Comparison of ENCODE assay signal across 8 cellular contexts in genomic region chr15:34583399-34584320, GRCh38. TPM values are rescaled to one million over a fixed set of nuclear protein-coding genes. Genes with fewer than 3 reads are reported as not detected.
A peak's percentile ranks its signal among the peaks of the same experiment; 100 is the strongest.
DNase-seq lines count a peak whose midpoint lies in the region; TF ChIP-seq lines count a peak whose summit lies in the region.

Gene GOLGA8B (minus strand): TSS chr15:34583651. CDS start chr15:34535912, 47,739 bp downstream.

- intact Hi-C loops in activated T-helper 2 cell treated with anti-CD3 and anti-CD28 coated beads, Interferon-gamma antibody, Interleukin-2, Interleukin-4, amounts not matched to agents 10 μg/mL and 5 μg/mL and 100 μg/mL, durations not matched to agents 14 hours and 24 hours and 36 hours (cut with micrococcal nuclease): loop anchor here (5.0 to 10.0 kb wide), 3 partner anchors 146 to 549 kb away; partner anchors contain the start of genes AVEN, GOLGA8A and SLC12A6

- H3K9ac ChIP-seq in subcutaneous abdominal adipose tissue (ENCODE audit: low read length in 5 of 5): peak within 1 kb of the TSS in 4 of 5 donors; percentile 54 to 77 (median 68)

- H3K27ac ChIP-seq in subcutaneous abdominal adipose tissue (ENCODE audit: low read depth, low read length): no peak within 1 kb of the TSS

- no peaks in the 10 kb centered on the region for H3K9me3 ChIP-seq in subcutaneous abdominal adipose tissue (ENCODE audit: control insufficient read depth in 5 of 5, low read length in 5 of 5)

- H3K27ac Mint-ChIP-seq in activated T-helper 2 cell treated with anti-CD3 and anti-CD28 coated beads, Interferon-gamma antibody, Interleukin-2, Interleukin-4, amounts not matched to agents 10 μg/mL and 5 μg/mL and 100 μg/mL, durations not matched to agents 14 hours and 24 hours and 36 hours: peak within 1 kb of the TSS; percentile 89
- H3K27ac Mint-ChIP-seq in neural crest cell (ENCODE audit: unreplicated experiment): no peak within 1 kb of the TSS

- no peaks in the 10 kb centered on the region for H3K9me3 Mint-ChIP-seq in activated T-helper 2 cell treated with anti-CD3 and anti-CD28 coated beads, Interferon-gamma antibody, Interleukin-2, Interleukin-4, amounts not matched to agents 10 μg/mL and 5 μg/mL and 100 μg/mL, durations not matched to agents 14 hours and 24 hours and 36 hours
- H3K9me3 Mint-ChIP-seq in neural crest cell: no peaks in the 10 kb centered on the region

- peak; percentile 72 for DNase-seq in COR-L47 (lab: John Stamatoyannopoulos, UW)
- peak; percentile 93 for DNase-seq in GM20000 (ENCODE audit: low spot score)
- DNase-seq in HT-29 (ENCODE audit: low spot score): peak; percentile 88
- DNase-seq in RPMI8226: peak; percentile 79
- peak; percentile 81 for DNase-seq in activated T-helper 2 cell treated with anti-CD3 and anti-CD28 coated beads, Interferon-gamma antibody, Interleukin-2, Interleukin-4, amounts not matched to agents 10 μg/mL and 5 μg/mL and 100 μg/mL, durations not matched to agents 14 hours and 24 hours and 36 hours (ENCODE audit: low spot score)
- DNase-seq in foreskin fibroblast: peak; percentile 27 to 79
- DNase-seq in neural crest cell (ENCODE audit: low read depth, low spot score): peak; percentile 55

- peaks cover 0 to 4% (median 0%) of the 10 kb centered on the region in 5 donors for H3K27me3 ChIP-seq in subcutaneous abdominal adipose tissue (ENCODE audit: control insufficient read depth in 5 of 5, insufficient read depth in 4 of 5, low read length in 5 of 5)

- peak within 1 kb of the TSS; percentile 95 for H3K4me3 Mint-ChIP-seq in activated T-helper 2 cell treated with anti-CD3 and anti-CD28 coated beads, Interferon-gamma antibody, Interleukin-2, Interleukin-4, amounts not matched to agents 10 μg/mL and 5 μg/mL and 100 μg/mL, durations not matched to agents 14 hours and 24 hours and 36 hours (ENCODE audit: low read depth)
- peak within 1 kb of the TSS; percentile 89 for H3K4me3 Mint-ChIP-seq in neural crest cell

- H3K36me3 ChIP-seq in subcutaneous abdominal adipose tissue (ENCODE audit: control insufficient read depth in 5 of 5, insufficient read depth in 5 of 5, low read length in 5 of 5): no peaks in the 10 kb centered on the region

- H3K4me3 ChIP-seq in foreskin fibroblast (ENCODE audit: low read depth in 1 of 2, low read length in 2 of 2) (peak within 1 kb of the TSS; percentile 65 to 76), subcutaneous abdominal adipose tissue (ENCODE audit: low read depth in 1 of 5, low read length in 5 of 5) (peak within 1 kb of the TSS; percentile 69 to 85 (median 73))

- peaks cover 3% of the 10 kb centered on the region for H3K27me3 Mint-ChIP-seq in activated T-helper 2 cell treated with anti-CD3 and anti-CD28 coated beads, Interferon-gamma antibody, Interleukin-2, Interleukin-4, amounts not matched to agents 10 μg/mL and 5 μg/mL and 100 μg/mL, durations not matched to agents 14 hours and 24 hours and 36 hours (ENCODE audit: low read depth)
- peaks cover 35% of the 10 kb centered on the region for H3K27me3 Mint-ChIP-seq in neural crest cell (ENCODE audit: low read depth)

- peaks cover 23% of the 10 kb centered on the region for H3K36me3 Mint-ChIP-seq in activated T-helper 2 cell treated with anti-CD3 and anti-CD28 coated beads, Interferon-gamma antibody, Interleukin-2, Interleukin-4, amounts not matched to agents 10 μg/mL and 5 μg/mL and 100 μg/mL, durations not matched to agents 14 hours and 24 hours and 36 hours (ENCODE audit: low read depth)
- H3K36me3 Mint-ChIP-seq in neural crest cell (ENCODE audit: low read depth): no peaks in the 10 kb centered on the region

- TF ChIP-seq CTCF in GM20000 (IDR thresholded peaks at IDR 0.05; ENCODE audit: extremely low read depth, missing control alignments) (no peak), foreskin fibroblast (IDR thresholded peaks at IDR 0.05; ENCODE audit: low read depth, low read length) (no peak), neural crest cell (conservative IDR thresholded peaks at IDR 0.05) (no peak)

- peaks cover 2 to 30% (median 28%) of the 10 kb centered on the region in 5 donors for H3K4me1 ChIP-seq in subcutaneous abdominal adipose tissue (ENCODE audit: control insufficient read depth in 5 of 5, insufficient read depth in 5 of 5, low read length in 5 of 5)

- peaks cover 44% of the 10 kb centered on the region for H3K4me1 Mint-ChIP-seq in activated T-helper 2 cell treated with anti-CD3 and anti-CD28 coated beads, Interferon-gamma antibody, Interleukin-2, Interleukin-4, amounts not matched to agents 10 μg/mL and 5 μg/mL and 100 μg/mL, durations not matched to agents 14 hours and 24 hours and 36 hours (ENCODE audit: low read depth)
- peaks cover 12% of the 10 kb centered on the region for H3K4me1 Mint-ChIP-seq in neural crest cell

RNA-seq across cellular contexts. Expression of gene GOLGA8B, which starts in this region (rescaled TPM):
- 9.8 and 18.1 TPM in 2 replicates for total RNA-seq in HT-29 (2014; rRNA removed; shearing (Covaris generic))
- total RNA-seq in activated T-helper 2 cell treated with anti-CD3 and anti-CD28 coated beads, Interferon-gamma antibody, Interleukin-2, Interleukin-4, amounts not matched to agents 10 μg/mL and 5 μg/mL and 100 μg/mL, durations not matched to agents 14 hours and 24 hours and 36 hours: 215 and 222 TPM in 2 replicates
- total RNA-seq in neural crest cell: 45.9 and 52.2 TPM in 2 replicates
